In genomic region chr11:3994030-3994640, GRCh38 we compare ENCODE assay signal across 1 cellular context.
A peak's percentile ranks its signal among the peaks of the same experiment; 100 is the strongest.
TF ChIP-seq lines count a peak whose summit lies in the region.

No MANE protein-coding gene starts in this region.

TF ChIP-seq in HEK293, 187 proteins besides CTCF, POLR2A, EP300 and RAD21 (continued from another document):
- TF ChIP-seq PRDM2 (tag by site-specific recombination; IDR thresholded peaks at IDR 0.05; ENCODE audit: borderline replicate concordance) (no peak), ZSCAN5A (tag by site-specific recombination; IDR thresholded peaks at IDR 0.05) (no peak), KLF17 (tag by site-specific recombination; IDR thresholded peaks at IDR 0.05) (no peak), GLIS2 (tag by site-specific recombination; IDR thresholded peaks at IDR 0.05) (no peak), ZNF24 (tag by site-specific recombination; IDR thresholded peaks at IDR 0.05) (no peak), HOXC10 (CRISPR knock-in tag; IDR thresholded peaks at IDR 0.05) (no peak), GFI1B (tag by site-specific recombination; IDR thresholded peaks at IDR 0.05) (no peak), ZNF114 (tag by site-specific recombination; IDR thresholded peaks at IDR 0.05) (no peak), ZNF624 (tag by site-specific recombination; IDR thresholded peaks at IDR 0.05) (no peak), ZBTB21 (tag by site-specific recombination; IDR thresholded peaks at IDR 0.05) (no peak), ZBTB10 (tag by site-specific recombination; IDR thresholded peaks at IDR 0.05) (no peak), EGR2 (tag by site-specific recombination; IDR thresholded peaks at IDR 0.05; ENCODE audit: low read depth) (no peak), IKZF3 (tag by site-specific recombination; IDR thresholded peaks at IDR 0.05) (no peak), BCL6B (tag by site-specific recombination; IDR thresholded peaks at IDR 0.05) (no peak), ZNF398 (tag by site-specific recombination; IDR thresholded peaks at IDR 0.05) (no peak), ZBTB8A (tag by site-specific recombination; IDR thresholded peaks at IDR 0.05) (no peak), ZNF157 (tag by site-specific recombination; IDR thresholded peaks at IDR 0.05) (no peak), WT1 (tag by site-specific recombination; IDR thresholded peaks at IDR 0.05) (no peak), ZNF529 (tag by site-specific recombination; IDR thresholded peaks at IDR 0.05; ENCODE audit: insufficient replicate concordance) (peak; percentile 9), OSR2 (tag by site-specific recombination; IDR thresholded peaks at IDR 0.05) (no peak), HOXA7 (CRISPR knock-in tag; IDR thresholded peaks at IDR 0.05; ENCODE audit: borderline replicate concordance) (no peak), PBX3 (CRISPR knock-in tag; IDR thresholded peaks at IDR 0.05) (no peak), ZSCAN30 (tag by site-specific recombination; IDR thresholded peaks at IDR 0.05) (no peak), ZNF639 (tag by site-specific recombination; IDR thresholded peaks at IDR 0.05) (peak; percentile 73; the same call in 1 of the 2 replicates), ZNF626 (tag by site-specific recombination; IDR thresholded peaks at IDR 0.05) (0 out of 2 replicates have a peak, but pooled peaks have one; percentile 76), ZNF654 (tag by site-specific recombination; IDR thresholded peaks at IDR 0.05; ENCODE audit: low read depth) (no peak), ZNF280D (tag by site-specific recombination; IDR thresholded peaks at IDR 0.05) (peak; percentile 83; the same call in 1 of the 2 replicates)
